ENCODE assay signal across 28 cellular contexts in genomic region chr3:14505803-14506500, GRCh38. TPM values are rescaled to one million over a fixed set of nuclear protein-coding genes. Genes with fewer than 3 reads are reported as not detected.
DNase-seq lines count a peak whose midpoint lies in the region; ATAC-seq, FAIRE-seq and TF ChIP-seq lines count a peak whose summit lies in the region.
"Had no signal": no experiment of that assay in that cellular context is flagged by ENCODE, and none has a peak within 500 bp of the region (broad histone marks: within the 10 kb centered on the region; RNA-seq: fewer than 3 reads in every experiment).

No MANE protein-coding gene starts in this region.

- H3K27ac ChIP-seq in K562 (ENCODE audit: extremely low read depth, low read depth, low read length) (no peak overlapping the region), sigmoid colon (no peak overlapping the region)
- H3K27ac ChIP-seq: A549; BLaER1 treated with 17β-estradiol and CSF1 and Interleukin-3, amounts not matched to agents 10 nM and 100 nM; GM23248; KMS-11 had no signal

- DNase-seq in cardiac septum (ENCODE audit: low spot score) (peak; percentile 67), Right ventricle myocardium superior (no peak), K562 (ENCODE audit: extremely low read depth in 1 of 4, low spot score in 3 of 4) (no peak), mesenteric fat pad (ENCODE audit: low spot score) (peak; percentile 75), sigmoid colon (peak; percentile 49)
- DNase-seq in naive thymus-derived CD8-positive, alpha-beta T cell: no peak
- DNase-seq: AML-193, DMS53, GM23248, H7, HFFc6, IMR-90, MM.1S, NCI-H1417, NCI-H1694, NCI-H2029 treated with DMSO at 0.1 percent for 48 hours, NCI-H2227 treated with DMSO at 0.1 percent for 48 hours, NCI-H526 treated with DMSO at 0.1 percent for 48 hours, RPMI8226, SHP77 treated with DMSO at 0.1 percent for 48 hours had no signal

- TF ChIP-seq CTCF in K562 (IDR thresholded peaks at IDR 0.05 in 2 of 3, conservative IDR thresholded peaks at IDR 0.05 in 1 of 3; ENCODE audit: insufficient read depth in 2 of 3, low read depth in 1 of 3, low read length in 3 of 3): no peak
- TF ChIP-seq CTCF in sigmoid colon (IDR thresholded peaks at IDR 0.05): no peak

- no peaks in the 10 kb centered on the region for H3K36me3 ChIP-seq in K562 (ENCODE audit: control insufficient read depth, insufficient read depth, low read length)
- H3K36me3 ChIP-seq in sigmoid colon: no peaks in the 10 kb centered on the region
- H3K36me3 ChIP-seq: BLaER1 treated with 17β-estradiol and CSF1 and Interleukin-3, amounts not matched to agents 10 nM and 100 nM had no signal

- H3K4me3 Mint-ChIP-seq in activated T-helper 17 cell treated with anti-CD3 and anti-CD28 coated beads, Interleukin-2, amount 50 U/mL, for 72 hours: no peak overlapping the region
- no peak overlapping the region for H3K4me3 Mint-ChIP-seq in naive thymus-derived CD8-positive, alpha-beta T cell
- H3K4me3 Mint-ChIP-seq: CD4-positive, alpha-beta T cell; HFFc6 had no signal

- intact Hi-C loops in cardiac septum (cut with DNase I) (loop anchor here (5.0 to 10.0 kb wide), 2 partner anchors 101 to 279 kb away; no protein-coding TSS in a partner anchor), Right ventricle myocardium superior (cut with DNase I) (loop anchor here (10.0 kb wide), 1 partner anchor 409 kb away; no protein-coding TSS in a partner anchor), K562 (cut with micrococcal nuclease) (loop anchor here (5.0 kb wide), 2 partner anchors 244 to 276 kb away; no protein-coding TSS in a partner anchor), sigmoid colon (cut with DNase I) (no loop called here)

- H3K9me3 Mint-ChIP-seq in activated T-helper 17 cell treated with anti-CD3 and anti-CD28 coated beads, Interleukin-2, amount 50 U/mL, for 72 hours: peaks cover 7% of the 10 kb centered on the region
- H3K9me3 Mint-ChIP-seq in naive thymus-derived CD8-positive, alpha-beta T cell: peaks cover 4 to 25% (median 15%) of the 10 kb centered on the region in 9 donors

- H3K4me2 ChIP-seq in K562 (ENCODE audit: insufficient read depth, low read length): no peak overlapping the region
- H3K4me2 ChIP-seq: A549; BLaER1 treated with 17β-estradiol and CSF1 and Interleukin-3, amounts not matched to agents 10 nM and 100 nM; KMS-11 had no signal

- 0 out of 2 replicates have a peak, but pooled peaks cover 6% of the 10 kb centered on the region for H4K20me1 ChIP-seq in K562 (replicated peaks; ENCODE audit: control insufficient read depth, insufficient read depth, low read length)

- no peak overlapping the region for H2AFZ ChIP-seq in K562 (ENCODE audit: low read depth, low read length)
- H2AFZ ChIP-seq: GM23248 had no signal

- ATAC-seq in Right ventricle myocardium superior (ENCODE audit: poor library complexity) (no peak), K562 (no peak), HG03280 (IDR thresholded peaks at IDR 0.05; ENCODE audit: unreplicated experiment) (no peak)
- no peak for ATAC-seq in activated T-helper 17 cell treated with anti-CD3 and anti-CD28 coated beads, Interleukin-2, amount 50 U/mL, for 72 hours (replicated peaks)
- ATAC-seq in naive thymus-derived CD8-positive, alpha-beta T cell: no peak

- no peaks in the 10 kb centered on the region for H3K36me3 Mint-ChIP-seq in activated T-helper 17 cell treated with anti-CD3 and anti-CD28 coated beads, Interleukin-2, amount 50 U/mL, for 72 hours (ENCODE audit: low read depth)
- H3K36me3 Mint-ChIP-seq in naive thymus-derived CD8-positive, alpha-beta T cell: peaks cover 2 to 21% (median 6%) of the 10 kb centered on the region in 3 donors

- H3K4me1 ChIP-seq in K562 (replicated peaks in 1 of 2; ENCODE audit: control insufficient read depth in 2 of 2, insufficient read depth in 2 of 2, low read length in 2 of 2) (peaks cover 0 to 26% of the 10 kb centered on the region in 2 experiments; a peak in 3 of 5 replicates), sigmoid colon (peaks cover 0 to 6% (median 2%) of the 10 kb centered on the region in 4 donors)
- H3K4me1 ChIP-seq: A549 had no signal

- CTCF ChIA-PET in K562 (lab: Yijun Ruan, JAX; ENCODE audit: low intra/inter-chr PET ratio): no interaction called here

- H3K9ac ChIP-seq in K562 (ENCODE audit: insufficient read depth in 1 of 2, low read depth in 2 of 2, low read length in 2 of 2): peak overlapping the region in 1 of 2 experiments; percentile 77; a peak in 2 of 4 replicates
- H3K9ac ChIP-seq: BLaER1 treated with 17β-estradiol and CSF1 and Interleukin-3, amounts not matched to agents 10 nM and 100 nM; GM23248; KMS-11 had no signal

- TF ChIP-seq EP300 in K562 (IDR thresholded peaks at IDR 0.05; ENCODE audit: low read length) (no peak), sigmoid colon (IDR thresholded peaks at IDR 0.05) (no peak)

- H3K27ac Mint-ChIP-seq in activated T-helper 17 cell treated with anti-CD3 and anti-CD28 coated beads, Interleukin-2, amount 50 U/mL, for 72 hours: no peak overlapping the region
- H3K27ac Mint-ChIP-seq in naive thymus-derived CD8-positive, alpha-beta T cell: no peak overlapping the region
- H3K27ac Mint-ChIP-seq: CD4-positive, alpha-beta T cell; HFFc6 had no signal

- H3K27me3 Mint-ChIP-seq in activated T-helper 17 cell treated with anti-CD3 and anti-CD28 coated beads, Interleukin-2, amount 50 U/mL, for 72 hours: peaks cover 5% of the 10 kb centered on the region
- peaks cover 0 to 10% (median 2%) of the 10 kb centered on the region in 5 donors for H3K27me3 Mint-ChIP-seq in naive thymus-derived CD8-positive, alpha-beta T cell
- H3K27me3 Mint-ChIP-seq: CD4-positive, alpha-beta T cell had no signal

- POLR2A ChIA-PET in K562 (lab: Yijun Ruan, JAX): interaction anchor here (0.5 to 0.7 kb wide), 4 partner anchors 20 to 328 kb away, joined by 3 to 4 read pairs (median 3); no protein-coding TSS in a partner anchor
- POLR2A ChIA-PET in naive thymus-derived CD8-positive, alpha-beta T cell (lab: Charles Lee): no interaction called here

- BruUV-seq in K562 (replicated peaks; lab: Mats Ljungman, UMichigan): no TSS peak

- no peaks in the 10 kb centered on the region for H3K9me3 ChIP-seq in K562 (replicated peaks; ENCODE audit: control insufficient read depth, insufficient read depth, low read depth, low read length)
- peaks cover 0 to 5% (median 0%) of the 10 kb centered on the region in 4 donors for H3K9me3 ChIP-seq in sigmoid colon

- H3K27me3 ChIP-seq in K562 (ENCODE audit: control insufficient read depth in 2 of 2, insufficient read depth in 2 of 2, low read length in 2 of 2) (peaks cover 6 to 30% of the 10 kb centered on the region in 2 experiments; a peak in 4 of 5 replicates), sigmoid colon (no peaks in the 10 kb centered on the region)
- H3K27me3 ChIP-seq: BLaER1 treated with 17β-estradiol and CSF1 and Interleukin-3, amounts not matched to agents 10 nM and 100 nM had no signal

- TF ChIP-seq RAD21 in K562 (CRISPR knock-in tag; conservative IDR thresholded peaks at IDR 0.05 in 1 of 2, IDR thresholded peaks at IDR 0.05 in 1 of 2): no peak

- in situ Hi-C loops in K562 (cut with MboI): loop anchor here (25.0 kb wide), 1 partner anchor 406 kb away; no protein-coding TSS in a partner anchor

- H3K4me1 Mint-ChIP-seq in activated T-helper 17 cell treated with anti-CD3 and anti-CD28 coated beads, Interleukin-2, amount 50 U/mL, for 72 hours: no peaks in the 10 kb centered on the region
- peaks cover 0 to 11% (median 5%) of the 10 kb centered on the region in 4 donors for H3K4me1 Mint-ChIP-seq in naive thymus-derived CD8-positive, alpha-beta T cell

- TF ChIP-seq POLR2A in K562 (conservative IDR thresholded peaks at IDR 0.05) (no peak), sigmoid colon (IDR thresholded peaks at IDR 0.05) (no peak)

- H3K79me2 ChIP-seq in K562 (ENCODE audit: control insufficient read depth, insufficient read depth, low read length): no peaks in the 10 kb centered on the region

- no peak overlapping the region for H3K4me3 ChIP-seq in K562
- no peak overlapping the region for H3K4me3 ChIP-seq in sigmoid colon
- H3K4me3 ChIP-seq: A549; BLaER1 treated with 17β-estradiol and CSF1 and Interleukin-3, amounts not matched to agents 10 nM and 100 nM; GM23248 had no signal

- FAIRE-seq in K562 (lab: Jason Lieb, UNC): no peak
- FAIRE-seq: A549, D721Med had no signal

- no peaks in the 10 kb centered on the region for H3K9me1 ChIP-seq in K562 (ENCODE audit: control insufficient read depth, insufficient read depth, low read length)

- 30% methylated on average over 16 of the region's 16 CpGs for WGBS in K562 (ENCODE audit: insufficient coverage, low coverage, missing lambda C conversion rate)
- WGBS in sigmoid colon, 2 donors: 84 to 87% methylated on average over 16 of the region's 16 CpGs

TF ChIP-seq in K562, 482 proteins besides CTCF, POLR2A, EP300 and RAD21:
- TF ChIP-seq ZKSCAN1 (IDR thresholded peaks at IDR 0.05; ENCODE audit: low read depth, low read length): peak; percentile 74; the same call in 1 of the 2 replicates
- TF ChIP-seq ZC3H4 (CRISPR knock-in tag; IDR thresholded peaks at IDR 0.05; ENCODE audit: borderline replicate concordance): no peak

RNA-seq across cellular contexts. Expression of gene GRIP2, which starts 34.2 kb away (rescaled TPM):
- total RNA-seq in cardiac septum (67.8 TPM), Right ventricle myocardium superior (40.1 TPM), K562 (2014; rRNA removed) (not detected in 2 replicates), K562 (2014; rRNA removed; fragmentation: Illumina TruSeq; extraction: Trizol) (not detected in 2 replicates), K562 (2015; rRNA removed; fragmentation: Illumina TruSeq; extraction: Trizol) (not detected in 2 replicates), K562 (2021) (not detected in 2 replicates), mesenteric fat pad (0.71 TPM), sigmoid colon (1 to 10 TPM in 2 of 4 donors, under 1 TPM in 2; 0.16 to 1.7 (median 0.87) TPM)
- not detected in 2 replicates for total RNA-seq in K562 (2011; cell fraction: chromatin; rRNA removed; ENCODE audit: low replicate concordance)
- total RNA-seq in K562 (2011; cell fraction: nucleolus; rRNA removed): under 0.01 TPM in 1 of 2 replicates, not detected in the other
- 0.07 TPM in 1 of 2 replicates, not detected in the other for total RNA-seq in K562 (2011; cell fraction: nucleoplasm; rRNA removed)
- polyA plus RNA-seq in K562 (2011; rRNA removed) (not detected in 2 replicates), K562 (2014; fragmentation: Illumina TruSeq; extraction: Trizol) (not detected in 2 replicates), K562 (2014; fragmentation: Nextera tagmentation; extraction: Ambion mirVana) (under 1 TPM; 0.01 TPM), K562 (2014; rRNA removed) (0.03 TPM in 1 of 2 replicates, not detected in the other), sigmoid colon (under 1 TPM; under 0.01 to 0.90 (median 0.23) TPM)
- polyA plus RNA-seq in K562 (2011; cell fraction: cytosol; rRNA removed): 0.04 TPM in 1 of 2 replicates, not detected in the other
- 0.03 and 0.06 TPM in 2 replicates for polyA plus RNA-seq in K562 (2011; cell fraction: nucleus; rRNA removed)
- 0.04 and 0.06 TPM in 2 replicates for polyA plus RNA-seq in K562 (2012)
- not detected in 2 replicates for polyA minus RNA-seq in K562 (2011; rRNA and poly(A)+ RNA removed)
- polyA minus RNA-seq in K562 (2011; cell fraction: cytosol; rRNA and poly(A)+ RNA removed): not detected in 2 replicates
- polyA minus RNA-seq in K562 (2011; cell fraction: nucleus; rRNA and poly(A)+ RNA removed): not detected in 2 replicates
- total RNA-seq in activated T-helper 17 cell treated with anti-CD3 and anti-CD28 coated beads, Interleukin-2, amount 50 U/mL, for 72 hours: under 1 TPM in 1 of 2 donors, not detected in 1; 0.21 TPM
- total RNA-seq in naive thymus-derived CD8-positive, alpha-beta T cell: not detected
- not detected for polyA plus RNA-seq in naive thymus-derived CD8-positive, alpha-beta T cell
- total RNA-seq: CD4-positive, alpha-beta T cell; Daoy; IMR-90 had no signal

Comparison
In these comparisons a context has a peak if more than half of its experiments do, and no peak if none do; other contexts are left out.
1. DNase-seq: peak in cardiac septum (single experiment), mesenteric fat pad (single experiment) and sigmoid colon (single experiment); none in Right ventricle myocardium superior (single experiment), K562 (0 of 4) and naive thymus-derived CD8-positive, alpha-beta T cell (0 of 10).
2. RNA of gene GRIP2, which starts 34.2 kb away (total RNA-seq): 67.8 TPM in cardiac septum (single experiment) and 40.1 TPM in Right ventricle myocardium superior (single experiment); 0.16 to 1.7 TPM in sigmoid colon, 0.71 TPM in mesenteric fat pad (single experiment), 0.21 TPM in activated T-helper 17 cell treated with anti-CD3 and anti-CD28 coated beads, Interleukin-2, amount 50 U/mL, for 72 hours, under 0.01 to 0.07 TPM in K562 and not detected in naive thymus-derived CD8-positive, alpha-beta T cell; every median in the first group is over 10 times any median in the second.